8 cellular contexts compared by ENCODE assay signal in genomic region chr6:166275714-166276166, GRCh38. TPM values are rescaled to one million over a fixed set of nuclear protein-coding genes. Genes with fewer than 3 reads are reported as not detected.
DNase-seq lines count a peak whose midpoint lies in the region; ATAC-seq, FAIRE-seq and TF ChIP-seq lines count a peak whose summit lies in the region.

No MANE protein-coding gene starts in this region.

- H3K4me1 ChIP-seq in endothelial cell of umbilical vein (ENCODE audit: control insufficient read depth, extremely low read depth, insufficient read depth, low read length): no peaks in the 10 kb centered on the region

- H3K9me3 Mint-ChIP-seq in naive B cell: no peaks in the 10 kb centered on the region
- no peaks in the 10 kb centered on the region for H3K9me3 Mint-ChIP-seq in stimulated activated effector memory CD8-positive, alpha-beta T cell treated with anti-CD3 and anti-CD28 coated beads, Interleukin-12 subunit alpha, Interleukin-12 subunit beta, amount 100 ng/mL, for 72 hours

- no peaks in the 10 kb centered on the region for H3K9me1 ChIP-seq in endothelial cell of umbilical vein (replicated peaks; ENCODE audit: control insufficient read depth, extremely low read depth, insufficient read depth, low read length)

- no peak overlapping the region for H2AFZ ChIP-seq in endothelial cell of umbilical vein (ENCODE audit: low read depth, low read length)

- peak; percentile 40 for FAIRE-seq in endothelial cell of umbilical vein (lab: Jason Lieb, UNC)

- DNase-seq in CD1c-positive myeloid dendritic cell (ENCODE audit: extremely low spot score): peak; percentile 82
- peak; percentile 62 to 74 for DNase-seq in NOMO-1 (lab: John Stamatoyannopoulos, UW; ENCODE audit: unreplicated experiment in 2 of 2)
- peak; percentile 47 for DNase-seq in activated CD8-positive, alpha-beta memory T cell treated with anti-CD3 and anti-CD28 coated beads, Interleukin-2, amount 50 U/mL, for 24 hours (ENCODE audit: extremely low read depth)
- peak; percentile 54 for DNase-seq in endothelial cell of umbilical vein (ENCODE audit: low read depth, low spot score)
- peak; percentile 79 for DNase-seq in naive B cell
- DNase-seq in stimulated activated effector memory CD8-positive, alpha-beta T cell treated with anti-CD3 and anti-CD28 coated beads, Interleukin-12 subunit alpha, Interleukin-12 subunit beta, amount 100 ng/mL, for 72 hours (ENCODE audit: low spot score in 2 of 2): peak; percentile 93 to 97

- CTCF ChIA-PET in endothelial cell of umbilical vein (lab: Charles Lee): interaction anchor here (0.6 to 3.1 kb wide), 21 partner anchors 9 to 714 kb away, joined by 3 to 125 read pairs (median 4); no protein-coding TSS in a partner anchor

- no peaks in the 10 kb centered on the region for H4K20me1 ChIP-seq in endothelial cell of umbilical vein (replicated peaks; ENCODE audit: control insufficient read depth, extremely low read depth, insufficient read depth, low read length)

- peaks cover 7 to 9% (median 7%) of the 10 kb centered on the region in 3 donors for H3K4me1 Mint-ChIP-seq in naive B cell
- H3K4me1 Mint-ChIP-seq in stimulated activated effector memory CD8-positive, alpha-beta T cell treated with anti-CD3 and anti-CD28 coated beads, Interleukin-12 subunit alpha, Interleukin-12 subunit beta, amount 100 ng/mL, for 72 hours: peaks cover 5% of the 10 kb centered on the region

- peak overlapping the region in 1 of 6 donors; percentile 61 for H3K27ac Mint-ChIP-seq in naive B cell
- peak overlapping the region; percentile 37 for H3K27ac Mint-ChIP-seq in stimulated activated effector memory CD8-positive, alpha-beta T cell treated with anti-CD3 and anti-CD28 coated beads, Interleukin-12 subunit alpha, Interleukin-12 subunit beta, amount 100 ng/mL, for 72 hours

- peaks cover 0 to 8% (median 0%) of the 10 kb centered on the region in 3 donors for H3K27me3 Mint-ChIP-seq in naive B cell

- no peaks in the 10 kb centered on the region for H3K79me2 ChIP-seq in endothelial cell of umbilical vein (ENCODE audit: control insufficient read depth, insufficient read depth, low read length)

- peak overlapping the region in 1 of 8 donors; percentile 16 for H3K4me3 Mint-ChIP-seq in naive B cell
- no peak overlapping the region for H3K4me3 Mint-ChIP-seq in stimulated activated effector memory CD8-positive, alpha-beta T cell treated with anti-CD3 and anti-CD28 coated beads, Interleukin-12 subunit alpha, Interleukin-12 subunit beta, amount 100 ng/mL, for 72 hours

- H3K36me3 ChIP-seq in endothelial cell of umbilical vein (ENCODE audit: control insufficient read depth in 2 of 2, extremely low read depth in 1 of 2, insufficient read depth in 2 of 2, low read length in 2 of 2): no peaks in the 10 kb centered on the region

- H3K9me3 ChIP-seq in endothelial cell of umbilical vein (replicated peaks; ENCODE audit: control insufficient read depth, insufficient read depth, low read length): no peaks in the 10 kb centered on the region

- H3K36me3 Mint-ChIP-seq in naive B cell: no peaks in the 10 kb centered on the region
- no peaks in the 10 kb centered on the region for H3K36me3 Mint-ChIP-seq in stimulated activated effector memory CD8-positive, alpha-beta T cell treated with anti-CD3 and anti-CD28 coated beads, Interleukin-12 subunit alpha, Interleukin-12 subunit beta, amount 100 ng/mL, for 72 hours

- peak; percentile 74 for ATAC-seq in GM19025 (IDR thresholded peaks at IDR 0.05; ENCODE audit: low read depth, unreplicated experiment)
- peak; percentile 81 for ATAC-seq in HG03135 (IDR thresholded peaks at IDR 0.05; ENCODE audit: unreplicated experiment)
- peak; percentile 88 to 95 for ATAC-seq in naive B cell (ENCODE audit: low read depth in 2 of 2)
- ATAC-seq in stimulated activated effector memory CD8-positive, alpha-beta T cell treated with anti-CD3 and anti-CD28 coated beads, Interleukin-12 subunit alpha, Interleukin-12 subunit beta, amount 100 ng/mL, for 72 hours: peak; percentile 88

- H3K27me3 ChIP-seq in endothelial cell of umbilical vein (ENCODE audit: control insufficient read depth in 2 of 2, insufficient read depth in 2 of 2, low read length in 2 of 2): no peaks in the 10 kb centered on the region

- POLR2A ChIA-PET in endothelial cell of umbilical vein (lab: Charles Lee): no interaction called here

- TF ChIP-seq CTCF in endothelial cell of umbilical vein (IDR thresholded peaks at IDR 0.05; ENCODE audit: extremely low read depth in 1 of 2, insufficient read depth in 1 of 2, low read depth in 1 of 2, low read length in 2 of 2): peak; percentile 93 to 98

- H3K4me3 ChIP-seq in endothelial cell of umbilical vein (replicated peaks in 1 of 3; ENCODE audit: insufficient read depth in 1 of 3, low read depth in 1 of 3, low read length in 3 of 3): no peak overlapping the region

- no peak for TF ChIP-seq POLR2A in endothelial cell of umbilical vein (IDR thresholded peaks at IDR 0.05; ENCODE audit: low read depth, low read length)

- no TSS peak for BruUV-seq in endothelial cell of umbilical vein (replicated peaks; lab: Mats Ljungman, UMichigan)

- no peak overlapping the region for H3K4me2 ChIP-seq in endothelial cell of umbilical vein (ENCODE audit: insufficient read depth, low read length)

- H3K9ac ChIP-seq in endothelial cell of umbilical vein (replicated peaks; ENCODE audit: extremely low read depth, insufficient read depth, low read length): no peak overlapping the region

- dilution Hi-C loops in endothelial cell of umbilical vein (cut with MboI; ENCODE audit: extremely low pct_ligation_motif_present, low sequenced_read_pairs): no loop called here

- intact Hi-C loops in endothelial cell of umbilical vein (cut with micrococcal nuclease): loop anchor here (1.0 to 10.0 kb wide), 5 partner anchors 108 to 679 kb away; partner anchors contain the start of genes RNASET2 and RPS6KA2

- no peak overlapping the region for H3K27ac ChIP-seq in endothelial cell of umbilical vein (ENCODE audit: insufficient read depth, low read depth, low read length)

TF ChIP-seq in endothelial cell of umbilical vein, 7 proteins besides CTCF, POLR2A, EP300 and RAD21:
- TF ChIP-seq JUN (IDR thresholded peaks at IDR 0.05; ENCODE audit: borderline replicate concordance, insufficient read depth, insufficient read length, low read depth) (no peak), EZH2 (IDR thresholded peaks at IDR 0.05; ENCODE audit: borderline replicate concordance, low read depth, low read length, severe bottlenecking) (no peak), MAX (IDR thresholded peaks at IDR 0.05; ENCODE audit: insufficient read depth, insufficient read length) (no peak)

RNA-seq across cellular contexts. Expression of gene PRR18, which starts 32.5 kb away (rescaled TPM):
- total RNA-seq in endothelial cell of umbilical vein: not detected in 2 replicates
- polyA plus RNA-seq in endothelial cell of umbilical vein (not detected in 2 replicates), naive B cell (ENCODE audit: low read depth in 6 of 6) (not detected)
- not detected in 2 replicates for polyA plus RNA-seq in endothelial cell of umbilical vein (2011; cell fraction: cytosol; rRNA removed)
- not detected in 2 replicates for polyA plus RNA-seq in endothelial cell of umbilical vein (2011; cell fraction: nucleus; rRNA removed)
- not detected in 2 replicates for polyA plus RNA-seq in endothelial cell of umbilical vein (2012)
- not detected in 2 replicates for polyA minus RNA-seq in endothelial cell of umbilical vein
- polyA minus RNA-seq in endothelial cell of umbilical vein (2011; cell fraction: cytosol; rRNA and poly(A)+ RNA removed): not detected
- polyA minus RNA-seq in endothelial cell of umbilical vein (2011; cell fraction: nucleus; rRNA and poly(A)+ RNA removed): not detected in 2 replicates
